ENCODE assay signal across 1 cellular context in the genomic region with DNA sequence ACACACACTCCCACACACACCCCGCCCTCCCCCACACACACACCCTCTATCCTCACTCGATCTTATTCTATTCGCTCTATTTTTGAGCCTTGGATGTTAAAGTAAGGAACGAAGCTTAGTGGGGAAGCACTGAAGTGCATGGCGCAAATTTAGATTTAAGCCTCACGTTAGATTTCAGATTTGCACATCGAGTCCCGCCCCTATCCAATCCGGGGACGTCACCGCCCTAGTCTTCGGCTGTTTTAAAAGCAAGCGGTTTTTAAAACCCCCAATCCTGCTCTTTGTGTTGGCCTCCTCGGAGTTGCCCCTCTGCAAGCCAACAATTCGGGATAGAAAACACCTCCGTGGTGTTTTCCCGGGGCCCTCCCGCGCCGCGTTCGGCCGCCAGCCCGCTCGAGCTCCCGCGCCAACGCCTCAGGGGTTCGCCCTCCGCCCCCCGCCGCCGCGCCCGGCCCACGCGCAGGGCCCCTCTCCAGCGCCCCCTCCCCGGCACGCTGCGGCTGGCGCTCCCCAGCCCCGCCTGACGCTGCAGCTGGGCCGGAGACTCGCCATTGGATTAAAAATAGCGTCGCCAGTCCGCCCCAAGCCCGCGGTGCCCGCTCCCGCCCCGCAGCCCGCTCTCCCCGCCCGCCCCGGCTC.
TF ChIP-seq lines count a peak whose summit lies in the region.

Gene USP13 (plus strand): TSS at position 574 of the 639 bp plus-strand sequence. CDS start 186 bp downstream, outside the sequence.

TF ChIP-seq in GM12878, 131 proteins besides CTCF, POLR2A, EP300 and RAD21 (continued from another document):
- TF ChIP-seq, protein P1, sequence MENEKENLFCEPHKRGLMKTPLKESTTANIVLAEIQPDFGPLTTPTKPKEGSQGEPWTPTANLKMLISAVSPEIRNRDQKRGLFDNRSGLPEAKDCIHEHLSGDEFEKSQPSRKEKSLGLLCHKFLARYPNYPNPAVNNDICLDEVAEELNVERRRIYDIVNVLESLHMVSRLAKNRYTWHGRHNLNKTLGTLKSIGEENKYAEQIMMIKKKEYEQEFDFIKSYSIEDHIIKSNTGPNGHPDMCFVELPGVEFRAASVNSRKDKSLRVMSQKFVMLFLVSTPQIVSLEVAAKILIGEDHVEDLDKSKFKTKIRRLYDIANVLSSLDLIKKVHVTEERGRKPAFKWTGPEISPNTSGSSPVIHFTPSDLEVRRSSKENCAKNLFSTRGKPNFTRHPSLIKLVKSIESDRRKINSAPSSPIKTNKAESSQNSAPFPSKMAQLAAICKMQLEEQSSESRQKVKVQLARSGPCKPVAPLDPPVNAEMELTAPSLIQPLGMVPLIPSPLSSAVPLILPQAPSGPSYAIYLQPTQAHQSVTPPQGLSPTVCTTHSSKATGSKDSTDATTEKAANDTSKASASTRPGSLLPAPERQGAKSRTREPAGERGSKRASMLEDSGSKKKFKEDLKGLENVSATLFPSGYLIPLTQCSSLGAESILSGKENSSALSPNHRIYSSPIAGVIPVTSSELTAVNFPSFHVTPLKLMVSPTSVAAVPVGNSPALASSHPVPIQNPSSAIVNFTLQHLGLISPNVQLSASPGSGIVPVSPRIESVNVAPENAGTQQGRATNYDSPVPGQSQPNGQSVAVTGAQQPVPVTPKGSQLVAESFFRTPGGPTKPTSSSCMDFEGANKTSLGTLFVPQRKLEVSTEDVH (IDR thresholded peaks at IDR 0.05; ENCODE audit: low read depth, partially characterized antibody) = no peak
- TF ChIP-seq FOXK2 (IDR thresholded peaks at IDR 0.05) = no peak
- no peak; the same call in 1 of the 2 replicates for TF ChIP-seq TAF1 (IDR thresholded peaks at IDR 0.05; ENCODE audit: borderline replicate concordance, low read depth, low read length)
- TF ChIP-seq, protein P2, sequence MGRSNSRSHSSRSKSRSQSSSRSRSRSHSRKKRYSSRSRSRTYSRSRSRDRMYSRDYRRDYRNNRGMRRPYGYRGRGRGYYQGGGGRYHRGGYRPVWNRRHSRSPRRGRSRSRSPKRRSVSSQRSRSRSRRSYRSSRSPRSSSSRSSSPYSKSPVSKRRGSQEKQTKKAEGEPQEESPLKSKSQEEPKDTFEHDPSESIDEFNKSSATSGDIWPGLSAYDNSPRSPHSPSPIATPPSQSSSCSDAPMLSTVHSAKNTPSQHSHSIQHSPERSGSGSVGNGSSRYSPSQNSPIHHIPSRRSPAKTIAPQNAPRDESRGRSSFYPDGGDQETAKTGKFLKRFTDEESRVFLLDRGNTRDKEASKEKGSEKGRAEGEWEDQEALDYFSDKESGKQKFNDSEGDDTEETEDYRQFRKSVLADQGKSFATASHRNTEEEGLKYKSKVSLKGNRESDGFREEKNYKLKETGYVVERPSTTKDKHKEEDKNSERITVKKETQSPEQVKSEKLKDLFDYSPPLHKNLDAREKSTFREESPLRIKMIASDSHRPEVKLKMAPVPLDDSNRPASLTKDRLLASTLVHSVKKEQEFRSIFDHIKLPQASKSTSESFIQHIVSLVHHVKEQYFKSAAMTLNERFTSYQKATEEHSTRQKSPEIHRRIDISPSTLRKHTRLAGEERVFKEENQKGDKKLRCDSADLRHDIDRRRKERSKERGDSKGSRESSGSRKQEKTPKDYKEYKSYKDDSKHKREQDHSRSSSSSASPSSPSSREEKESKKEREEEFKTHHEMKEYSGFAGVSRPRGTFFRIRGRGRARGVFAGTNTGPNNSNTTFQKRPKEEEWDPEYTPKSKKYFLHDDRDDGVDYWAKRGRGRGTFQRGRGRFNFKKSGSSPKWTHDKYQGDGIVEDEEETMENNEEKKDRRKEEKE (IDR thresholded peaks at IDR 0.05) = no peak
- TF ChIP-seq SMARCA5 (IDR thresholded peaks at IDR 0.05) = no peak
- TF ChIP-seq NR2C1 (IDR thresholded peaks at IDR 0.05) = no peak
- TF ChIP-seq TARDBP (IDR thresholded peaks at IDR 0.05; ENCODE audit: borderline replicate concordance) = no peak
- TF ChIP-seq, protein P3, sequence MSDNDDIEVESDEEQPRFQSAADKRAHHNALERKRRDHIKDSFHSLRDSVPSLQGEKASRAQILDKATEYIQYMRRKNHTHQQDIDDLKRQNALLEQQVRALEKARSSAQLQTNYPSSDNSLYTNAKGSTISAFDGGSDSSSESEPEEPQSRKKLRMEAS (IDR thresholded peaks at IDR 0.05; ENCODE audit: low read depth, low read length) = no peak
- no peak for TF ChIP-seq ZZZ3 (IDR thresholded peaks at IDR 0.05; ENCODE audit: control insufficient read depth, insufficient read length, low read depth)
- no peak for TF ChIP-seq NFYA (IDR thresholded peaks at IDR 0.05; ENCODE audit: borderline replicate concordance, low read depth, low read length)
TF ChIP-seq in GM12878: peak in this region for 16.
